In the genomic region with DNA sequence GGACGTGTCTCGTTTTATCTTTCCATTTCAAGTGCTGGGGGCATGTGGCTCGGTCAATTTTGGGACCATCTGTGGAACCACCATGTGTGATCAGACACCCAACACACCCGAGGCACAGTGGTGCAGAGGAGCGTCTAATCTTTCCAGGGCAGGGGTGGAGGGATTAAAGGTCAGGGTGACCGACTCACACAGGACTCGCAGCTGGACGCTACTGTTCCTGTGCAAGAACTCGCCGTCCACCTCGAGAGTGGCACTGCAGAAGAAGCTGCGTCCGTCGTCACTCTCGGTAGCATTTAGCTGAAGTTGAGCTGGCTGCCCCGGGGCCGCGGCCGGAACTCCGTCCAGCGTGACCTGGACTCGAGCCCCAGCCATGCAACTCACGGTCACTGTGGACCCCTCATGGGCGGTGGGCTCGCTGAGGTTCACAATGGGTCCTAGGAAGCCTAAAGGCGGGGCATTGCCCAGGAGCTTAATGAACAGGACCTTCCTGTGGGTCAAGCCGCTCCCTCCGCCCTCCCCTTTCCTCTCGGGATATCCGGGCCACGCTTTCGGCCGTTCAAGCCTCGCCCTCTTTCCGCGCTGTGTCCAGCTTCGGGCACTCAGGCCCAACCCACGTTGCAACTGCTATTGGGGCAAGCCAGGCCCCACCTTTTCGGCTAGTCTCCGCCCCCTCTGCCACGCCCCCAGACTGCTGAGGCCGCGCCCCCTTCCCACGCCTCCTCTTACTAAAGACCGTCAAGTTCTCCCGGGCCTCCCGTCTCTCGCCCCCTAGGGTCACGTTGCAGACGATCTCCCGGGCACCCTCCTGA, we compare ENCODE assay signal across 1 cellular context.
A peak's percentile ranks its signal among the peaks of the same experiment; 100 is the strongest.
TF ChIP-seq lines count a peak whose summit lies in the region.

No MANE protein-coding gene starts in this region.

TF ChIP-seq in K562, 482 proteins besides CTCF, POLR2A, EP300 and RAD21 (continued from another document and continues in another):
- TF ChIP-seq, protein P1, sequence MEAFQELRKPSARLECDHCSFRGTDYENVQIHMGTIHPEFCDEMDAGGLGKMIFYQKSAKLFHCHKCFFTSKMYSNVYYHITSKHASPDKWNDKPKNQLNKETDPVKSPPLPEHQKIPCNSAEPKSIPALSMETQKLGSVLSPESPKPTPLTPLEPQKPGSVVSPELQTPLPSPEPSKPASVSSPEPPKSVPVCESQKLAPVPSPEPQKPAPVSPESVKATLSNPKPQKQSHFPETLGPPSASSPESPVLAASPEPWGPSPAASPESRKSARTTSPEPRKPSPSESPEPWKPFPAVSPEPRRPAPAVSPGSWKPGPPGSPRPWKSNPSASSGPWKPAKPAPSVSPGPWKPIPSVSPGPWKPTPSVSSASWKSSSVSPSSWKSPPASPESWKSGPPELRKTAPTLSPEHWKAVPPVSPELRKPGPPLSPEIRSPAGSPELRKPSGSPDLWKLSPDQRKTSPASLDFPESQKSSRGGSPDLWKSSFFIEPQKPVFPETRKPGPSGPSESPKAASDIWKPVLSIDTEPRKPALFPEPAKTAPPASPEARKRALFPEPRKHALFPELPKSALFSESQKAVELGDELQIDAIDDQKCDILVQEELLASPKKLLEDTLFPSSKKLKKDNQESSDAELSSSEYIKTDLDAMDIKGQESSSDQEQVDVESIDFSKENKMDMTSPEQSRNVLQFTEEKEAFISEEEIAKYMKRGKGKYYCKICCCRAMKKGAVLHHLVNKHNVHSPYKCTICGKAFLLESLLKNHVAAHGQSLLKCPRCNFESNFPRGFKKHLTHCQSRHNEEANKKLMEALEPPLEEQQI (IDR thresholded peaks at IDR 0.05): no peak
- TF ChIP-seq TRIM24 (IDR thresholded peaks at IDR 0.05) (peak in 1 of 2 experiments; percentile 51; a peak in 1 of 4 replicates), MTA2 (IDR thresholded peaks at IDR 0.05; ENCODE audit: low read depth) (peak; percentile 39; the same call in 1 of the 2 replicates), KAT7 (CRISPR knock-in tag; IDR thresholded peaks at IDR 0.05; ENCODE audit: borderline replicate concordance) (no peak), PTRF (tag; IDR thresholded peaks at IDR 0.05) (no peak), CEBPB (tag; IDR thresholded peaks at IDR 0.05) (peak; percentile 60), YBX1 (IDR thresholded peaks at IDR 0.05) (no peak), SNIP1 (IDR thresholded peaks at IDR 0.05; ENCODE audit: low read depth) (no peak), ZBTB1 (CRISPR knock-in tag; IDR thresholded peaks at IDR 0.05; ENCODE audit: borderline replicate concordance, low read depth) (no peak), HOXB6 (CRISPR knock-in tag; IDR thresholded peaks at IDR 0.05; ENCODE audit: borderline replicate concordance) (no peak), ZZZ3 (IDR thresholded peaks at IDR 0.05) (no peak), RBM14 (IDR thresholded peaks at IDR 0.05; ENCODE audit: borderline replicate concordance, insufficient read depth, low read depth, low read length) (no peak), ZNF445 (CRISPR knock-in tag; IDR thresholded peaks at IDR 0.05; ENCODE audit: low read depth) (no peak), ZKSCAN3 (CRISPR knock-in tag; IDR thresholded peaks at IDR 0.05) (no peak), CHCHD3 (CRISPR knock-in tag; IDR thresholded peaks at IDR 0.05) (no peak), SIRT6 (IDR thresholded peaks at IDR 0.05; ENCODE audit: low read depth, low read length) (no peak), TEAD4 (IDR thresholded peaks at IDR 0.05; ENCODE audit: low read length) (peak; percentile 73), TEAD4 (CRISPR knock-in tag; IDR thresholded peaks at IDR 0.05; ENCODE audit: borderline replicate concordance) (no peak), ZNF324 (CRISPR knock-in tag; IDR thresholded peaks at IDR 0.05) (no peak), E2F3 (CRISPR knock-in tag; IDR thresholded peaks at IDR 0.05) (no peak), SRSF9 (IDR thresholded peaks at IDR 0.05; ENCODE audit: borderline replicate concordance, low read depth, low read length) (no peak), HEY1 (CRISPR knock-in tag; IDR thresholded peaks at IDR 0.05; ENCODE audit: borderline replicate concordance) (no peak), C11orf30 (IDR thresholded peaks at IDR 0.05; ENCODE audit: low read depth) (no peak), DDX20 (tag; IDR thresholded peaks at IDR 0.05; ENCODE audit: low read depth) (no peak), SMC3 (conservative IDR thresholded peaks at IDR 0.05; ENCODE audit: insufficient read depth, low read depth, low read length) (no peak), ZNF174 (CRISPR knock-in tag; IDR thresholded peaks at IDR 0.05) (no peak), ATF1 (CRISPR knock-in tag; IDR thresholded peaks at IDR 0.05) (no peak), ATF1 (tag; IDR thresholded peaks at IDR 0.05) (peak; percentile 33; the same call in 1 of the 2 replicates), ZNF436 (CRISPR knock-in tag; IDR thresholded peaks at IDR 0.05) (no peak), HMGN3 (IDR thresholded peaks at IDR 0.05; ENCODE audit: borderline replicate concordance, extremely low read depth, insufficient read length, low read depth, low read length) (peak; percentile 53), RBM22 (IDR thresholded peaks at IDR 0.05; ENCODE audit: low read depth, low read length, poor library complexity, severe bottlenecking) (no peak)
- TF ChIP-seq, protein P2, sequence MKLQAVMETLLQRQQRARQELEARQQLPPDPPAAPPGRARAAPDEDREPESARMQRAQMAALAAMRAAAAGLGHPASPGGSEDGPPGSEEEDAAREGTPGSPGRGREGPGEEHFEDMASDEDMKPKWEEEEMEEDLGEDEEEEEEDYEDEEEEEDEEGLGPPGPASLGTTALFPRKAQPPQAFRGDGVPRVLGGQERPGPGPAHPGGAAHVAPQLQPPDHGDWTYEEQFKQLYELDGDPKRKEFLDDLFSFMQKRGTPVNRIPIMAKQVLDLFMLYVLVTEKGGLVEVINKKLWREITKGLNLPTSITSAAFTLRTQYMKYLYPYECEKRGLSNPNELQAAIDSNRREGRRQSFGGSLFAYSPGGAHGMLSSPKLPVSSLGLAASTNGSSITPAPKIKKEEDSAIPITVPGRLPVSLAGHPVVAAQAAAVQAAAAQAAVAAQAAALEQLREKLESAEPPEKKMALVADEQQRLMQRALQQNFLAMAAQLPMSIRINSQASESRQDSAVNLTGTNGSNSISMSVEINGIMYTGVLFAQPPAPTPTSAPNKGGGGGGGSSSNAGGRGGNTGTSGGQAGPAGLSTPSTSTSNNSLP (IDR thresholded peaks at IDR 0.05; ENCODE audit: borderline replicate concordance, low read depth, low read length): no peak
- TF ChIP-seq, protein P3, sequence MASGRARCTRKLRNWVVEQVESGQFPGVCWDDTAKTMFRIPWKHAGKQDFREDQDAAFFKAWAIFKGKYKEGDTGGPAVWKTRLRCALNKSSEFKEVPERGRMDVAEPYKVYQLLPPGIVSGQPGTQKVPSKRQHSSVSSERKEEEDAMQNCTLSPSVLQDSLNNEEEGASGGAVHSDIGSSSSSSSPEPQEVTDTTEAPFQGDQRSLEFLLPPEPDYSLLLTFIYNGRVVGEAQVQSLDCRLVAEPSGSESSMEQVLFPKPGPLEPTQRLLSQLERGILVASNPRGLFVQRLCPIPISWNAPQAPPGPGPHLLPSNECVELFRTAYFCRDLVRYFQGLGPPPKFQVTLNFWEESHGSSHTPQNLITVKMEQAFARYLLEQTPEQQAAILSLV (tag; IDR thresholded peaks at IDR 0.05): no peak
- TF ChIP-seq, protein P4, sequence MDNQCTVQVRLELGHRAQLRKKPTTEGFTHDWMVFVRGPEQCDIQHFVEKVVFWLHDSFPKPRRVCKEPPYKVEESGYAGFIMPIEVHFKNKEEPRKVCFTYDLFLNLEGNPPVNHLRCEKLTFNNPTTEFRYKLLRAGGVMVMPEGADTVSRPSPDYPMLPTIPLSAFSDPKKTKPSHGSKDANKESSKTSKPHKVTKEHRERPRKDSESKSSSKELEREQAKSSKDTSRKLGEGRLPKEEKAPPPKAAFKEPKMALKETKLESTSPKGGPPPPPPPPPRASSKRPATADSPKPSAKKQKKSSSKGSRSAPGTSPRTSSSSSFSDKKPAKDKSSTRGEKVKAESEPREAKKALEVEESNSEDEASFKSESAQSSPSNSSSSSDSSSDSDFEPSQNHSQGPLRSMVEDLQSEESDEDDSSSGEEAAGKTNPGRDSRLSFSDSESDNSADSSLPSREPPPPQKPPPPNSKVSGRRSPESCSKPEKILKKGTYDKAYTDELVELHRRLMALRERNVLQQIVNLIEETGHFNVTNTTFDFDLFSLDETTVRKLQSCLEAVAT (IDR thresholded peaks at IDR 0.05): no peak
- TF ChIP-seq, protein P5, sequence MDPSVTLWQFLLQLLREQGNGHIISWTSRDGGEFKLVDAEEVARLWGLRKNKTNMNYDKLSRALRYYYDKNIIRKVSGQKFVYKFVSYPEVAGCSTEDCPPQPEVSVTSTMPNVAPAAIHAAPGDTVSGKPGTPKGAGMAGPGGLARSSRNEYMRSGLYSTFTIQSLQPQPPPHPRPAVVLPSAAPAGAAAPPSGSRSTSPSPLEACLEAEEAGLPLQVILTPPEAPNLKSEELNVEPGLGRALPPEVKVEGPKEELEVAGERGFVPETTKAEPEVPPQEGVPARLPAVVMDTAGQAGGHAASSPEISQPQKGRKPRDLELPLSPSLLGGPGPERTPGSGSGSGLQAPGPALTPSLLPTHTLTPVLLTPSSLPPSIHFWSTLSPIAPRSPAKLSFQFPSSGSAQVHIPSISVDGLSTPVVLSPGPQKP (CRISPR knock-in tag; IDR thresholded peaks at IDR 0.05): no peak
- TF ChIP-seq, protein P6, sequence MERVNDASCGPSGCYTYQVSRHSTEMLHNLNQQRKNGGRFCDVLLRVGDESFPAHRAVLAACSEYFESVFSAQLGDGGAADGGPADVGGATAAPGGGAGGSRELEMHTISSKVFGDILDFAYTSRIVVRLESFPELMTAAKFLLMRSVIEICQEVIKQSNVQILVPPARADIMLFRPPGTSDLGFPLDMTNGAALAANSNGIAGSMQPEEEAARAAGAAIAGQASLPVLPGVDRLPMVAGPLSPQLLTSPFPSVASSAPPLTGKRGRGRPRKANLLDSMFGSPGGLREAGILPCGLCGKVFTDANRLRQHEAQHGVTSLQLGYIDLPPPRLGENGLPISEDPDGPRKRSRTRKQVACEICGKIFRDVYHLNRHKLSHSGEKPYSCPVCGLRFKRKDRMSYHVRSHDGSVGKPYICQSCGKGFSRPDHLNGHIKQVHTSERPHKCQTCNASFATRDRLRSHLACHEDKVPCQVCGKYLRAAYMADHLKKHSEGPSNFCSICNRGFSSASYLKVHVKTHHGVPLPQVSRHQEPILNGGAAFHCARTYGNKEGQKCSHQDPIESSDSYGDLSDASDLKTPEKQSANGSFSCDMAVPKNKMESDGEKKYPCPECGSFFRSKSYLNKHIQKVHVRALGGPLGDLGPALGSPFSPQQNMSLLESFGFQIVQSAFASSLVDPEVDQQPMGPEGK (CRISPR knock-in tag; IDR thresholded peaks at IDR 0.05; ENCODE audit: borderline replicate concordance): no peak
- TF ChIP-seq, protein P7, sequence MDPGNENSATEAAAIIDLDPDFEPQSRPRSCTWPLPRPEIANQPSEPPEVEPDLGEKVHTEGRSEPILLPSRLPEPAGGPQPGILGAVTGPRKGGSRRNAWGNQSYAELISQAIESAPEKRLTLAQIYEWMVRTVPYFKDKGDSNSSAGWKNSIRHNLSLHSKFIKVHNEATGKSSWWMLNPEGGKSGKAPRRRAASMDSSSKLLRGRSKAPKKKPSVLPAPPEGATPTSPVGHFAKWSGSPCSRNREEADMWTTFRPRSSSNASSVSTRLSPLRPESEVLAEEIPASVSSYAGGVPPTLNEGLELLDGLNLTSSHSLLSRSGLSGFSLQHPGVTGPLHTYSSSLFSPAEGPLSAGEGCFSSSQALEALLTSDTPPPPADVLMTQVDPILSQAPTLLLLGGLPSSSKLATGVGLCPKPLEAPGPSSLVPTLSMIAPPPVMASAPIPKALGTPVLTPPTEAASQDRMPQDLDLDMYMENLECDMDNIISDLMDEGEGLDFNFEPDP (CRISPR knock-in tag; IDR thresholded peaks at IDR 0.05): no peak
- TF ChIP-seq, protein P8, sequence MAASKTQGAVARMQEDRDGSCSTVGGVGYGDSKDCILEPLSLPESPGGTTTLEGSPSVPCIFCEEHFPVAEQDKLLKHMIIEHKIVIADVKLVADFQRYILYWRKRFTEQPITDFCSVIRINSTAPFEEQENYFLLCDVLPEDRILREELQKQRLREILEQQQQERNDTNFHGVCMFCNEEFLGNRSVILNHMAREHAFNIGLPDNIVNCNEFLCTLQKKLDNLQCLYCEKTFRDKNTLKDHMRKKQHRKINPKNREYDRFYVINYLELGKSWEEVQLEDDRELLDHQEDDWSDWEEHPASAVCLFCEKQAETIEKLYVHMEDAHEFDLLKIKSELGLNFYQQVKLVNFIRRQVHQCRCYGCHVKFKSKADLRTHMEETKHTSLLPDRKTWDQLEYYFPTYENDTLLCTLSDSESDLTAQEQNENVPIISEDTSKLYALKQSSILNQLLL (CRISPR knock-in tag; IDR thresholded peaks at IDR 0.05; ENCODE audit: borderline replicate concordance): no peak
- TF ChIP-seq, protein P9, sequence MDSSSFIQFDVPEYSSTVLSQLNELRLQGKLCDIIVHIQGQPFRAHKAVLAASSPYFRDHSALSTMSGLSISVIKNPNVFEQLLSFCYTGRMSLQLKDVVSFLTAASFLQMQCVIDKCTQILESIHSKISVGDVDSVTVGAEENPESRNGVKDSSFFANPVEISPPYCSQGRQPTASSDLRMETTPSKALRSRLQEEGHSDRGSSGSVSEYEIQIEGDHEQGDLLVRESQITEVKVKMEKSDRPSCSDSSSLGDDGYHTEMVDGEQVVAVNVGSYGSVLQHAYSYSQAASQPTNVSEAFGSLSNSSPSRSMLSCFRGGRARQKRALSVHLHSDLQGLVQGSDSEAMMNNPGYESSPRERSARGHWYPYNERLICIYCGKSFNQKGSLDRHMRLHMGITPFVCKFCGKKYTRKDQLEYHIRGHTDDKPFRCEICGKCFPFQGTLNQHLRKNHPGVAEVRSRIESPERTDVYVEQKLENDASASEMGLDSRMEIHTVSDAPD (CRISPR knock-in tag; IDR thresholded peaks at IDR 0.05): no peak
- TF ChIP-seq, protein P10, sequence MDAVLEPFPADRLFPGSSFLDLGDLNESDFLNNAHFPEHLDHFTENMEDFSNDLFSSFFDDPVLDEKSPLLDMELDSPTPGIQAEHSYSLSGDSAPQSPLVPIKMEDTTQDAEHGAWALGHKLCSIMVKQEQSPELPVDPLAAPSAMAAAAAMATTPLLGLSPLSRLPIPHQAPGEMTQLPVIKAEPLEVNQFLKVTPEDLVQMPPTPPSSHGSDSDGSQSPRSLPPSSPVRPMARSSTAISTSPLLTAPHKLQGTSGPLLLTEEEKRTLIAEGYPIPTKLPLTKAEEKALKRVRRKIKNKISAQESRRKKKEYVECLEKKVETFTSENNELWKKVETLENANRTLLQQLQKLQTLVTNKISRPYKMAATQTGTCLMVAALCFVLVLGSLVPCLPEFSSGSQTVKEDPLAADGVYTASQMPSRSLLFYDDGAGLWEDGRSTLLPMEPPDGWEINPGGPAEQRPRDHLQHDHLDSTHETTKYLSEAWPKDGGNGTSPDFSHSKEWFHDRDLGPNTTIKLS (IDR thresholded peaks at IDR 0.05; ENCODE audit: borderline replicate concordance, low read depth): no peak
- TF ChIP-seq, protein P11, sequence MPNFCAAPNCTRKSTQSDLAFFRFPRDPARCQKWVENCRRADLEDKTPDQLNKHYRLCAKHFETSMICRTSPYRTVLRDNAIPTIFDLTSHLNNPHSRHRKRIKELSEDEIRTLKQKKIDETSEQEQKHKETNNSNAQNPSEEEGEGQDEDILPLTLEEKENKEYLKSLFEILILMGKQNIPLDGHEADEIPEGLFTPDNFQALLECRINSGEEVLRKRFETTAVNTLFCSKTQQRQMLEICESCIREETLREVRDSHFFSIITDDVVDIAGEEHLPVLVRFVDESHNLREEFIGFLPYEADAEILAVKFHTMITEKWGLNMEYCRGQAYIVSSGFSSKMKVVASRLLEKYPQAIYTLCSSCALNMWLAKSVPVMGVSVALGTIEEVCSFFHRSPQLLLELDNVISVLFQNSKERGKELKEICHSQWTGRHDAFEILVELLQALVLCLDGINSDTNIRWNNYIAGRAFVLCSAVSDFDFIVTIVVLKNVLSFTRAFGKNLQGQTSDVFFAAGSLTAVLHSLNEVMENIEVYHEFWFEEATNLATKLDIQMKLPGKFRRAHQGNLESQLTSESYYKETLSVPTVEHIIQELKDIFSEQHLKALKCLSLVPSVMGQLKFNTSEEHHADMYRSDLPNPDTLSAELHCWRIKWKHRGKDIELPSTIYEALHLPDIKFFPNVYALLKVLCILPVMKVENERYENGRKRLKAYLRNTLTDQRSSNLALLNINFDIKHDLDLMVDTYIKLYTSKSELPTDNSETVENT (CRISPR knock-in tag; IDR thresholded peaks at IDR 0.05): peak; percentile 4; the same call in 1 of the 2 replicates
